In genomic region chr11:11427185-11427944, GRCh38 we compare ENCODE assay signal across 1 cellular context.
TF ChIP-seq lines count a peak whose summit lies in the region.

No MANE protein-coding gene starts in this region.

TF ChIP-seq in IMR-90, 13 proteins besides CTCF, POLR2A, EP300 and RAD21:
- TF ChIP-seq USF2 (IDR thresholded peaks at IDR 0.05; ENCODE audit: low read depth, low read length) (no peak), NFE2L2 (IDR thresholded peaks at IDR 0.05; ENCODE audit: low read depth, low read length) (no peak), RFX5 (IDR thresholded peaks at IDR 0.05; ENCODE audit: low read depth, low read length) (no peak), MAFK (IDR thresholded peaks at IDR 0.05; ENCODE audit: low read depth, low read length) (no peak), RCOR1 (IDR thresholded peaks at IDR 0.05; ENCODE audit: insufficient replicate concordance, low read length) (no peak), CEBPB (IDR thresholded peaks at IDR 0.05; ENCODE audit: low read depth, low read length) (no peak), FOS (IDR thresholded peaks at IDR 0.05; ENCODE audit: low read depth, low read length) (no peak), MXI1 (IDR thresholded peaks at IDR 0.05; ENCODE audit: borderline replicate concordance, low read depth, low read length) (no peak), CHD1 (IDR thresholded peaks at IDR 0.05; ENCODE audit: low read depth, low read length) (no peak), SMC3 (IDR thresholded peaks at IDR 0.05; ENCODE audit: low read depth, low read length) (no peak)
- TF ChIP-seq, protein P1, sequence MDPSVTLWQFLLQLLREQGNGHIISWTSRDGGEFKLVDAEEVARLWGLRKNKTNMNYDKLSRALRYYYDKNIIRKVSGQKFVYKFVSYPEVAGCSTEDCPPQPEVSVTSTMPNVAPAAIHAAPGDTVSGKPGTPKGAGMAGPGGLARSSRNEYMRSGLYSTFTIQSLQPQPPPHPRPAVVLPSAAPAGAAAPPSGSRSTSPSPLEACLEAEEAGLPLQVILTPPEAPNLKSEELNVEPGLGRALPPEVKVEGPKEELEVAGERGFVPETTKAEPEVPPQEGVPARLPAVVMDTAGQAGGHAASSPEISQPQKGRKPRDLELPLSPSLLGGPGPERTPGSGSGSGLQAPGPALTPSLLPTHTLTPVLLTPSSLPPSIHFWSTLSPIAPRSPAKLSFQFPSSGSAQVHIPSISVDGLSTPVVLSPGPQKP (IDR thresholded peaks at IDR 0.05; ENCODE audit: borderline replicate concordance, low read depth, low read length): no peak
